Comparison of ENCODE assay signal across 8 cellular contexts in genomic region chr1:119647228-119647733, GRCh38. TPM values are rescaled to one million over a fixed set of nuclear protein-coding genes. Genes with fewer than 3 reads are reported as not detected.
DNase-seq lines count a peak whose midpoint lies in the region; TF ChIP-seq lines count a peak whose summit lies in the region.

No MANE protein-coding gene starts in this region.

- CTCF ChIA-PET in A673 (lab: Charles Lee), result interaction anchor here (1.5 to 1.7 kb wide), 2 partner anchors 27 to 29 kb away, joined by 6 to 7 read pairs; no protein-coding TSS in a partner anchor

- H3K27me3 ChIP-seq in A673 (replicated peaks; ENCODE audit: insufficient read depth, low read depth, low read length, poor library complexity) (peaks cover 3% of the 10 kb centered on the region), ascending aorta (no peaks in the 10 kb centered on the region), kidney epithelial cell (ENCODE audit: control insufficient read depth, insufficient read depth, low read length) (no peaks in the 10 kb centered on the region)

- POLR2A ChIA-PET in A673 (lab: Charles Lee; ENCODE audit: low non-redundant PET), result interaction anchor here (0.6 kb wide), 1 partner anchor 14 kb away, joined by 4 read pairs; no protein-coding TSS in a partner anchor

- H3K9me3 ChIP-seq in A673 (ENCODE audit: low read depth, low read length, poor library complexity, severe bottlenecking) (no peaks in the 10 kb centered on the region), ascending aorta (no peaks in the 10 kb centered on the region)

- BruUV-seq in A673 (replicated peaks; lab: Mats Ljungman, UMichigan), result no TSS peak

- DNase-seq in A673 (ENCODE audit: low spot score) (no peak), HCEC 1CT (peak; percentile 13), ascending aorta (ENCODE audit: low spot score in 2 of 2) (no peak), kidney epithelial cell (ENCODE audit: low read depth) (no peak), DMS153 (lab: John Stamatoyannopoulos, UW) (no peak), AG08396 (ENCODE audit: low spot score) (no peak), HT-29 (ENCODE audit: low spot score) (no peak)

- H3K4me1 ChIP-seq in A673 (ENCODE audit: insufficient read depth, low read length, poor library complexity, severe bottlenecking), result peaks cover 8% of the 10 kb centered on the region
- peaks cover 0 to 4% of the 10 kb centered on the region in 2 donors for H3K4me1 ChIP-seq in ascending aorta

- no peaks in the 10 kb centered on the region for H3K36me3 ChIP-seq in A673 (ENCODE audit: insufficient read depth, low read length, poor library complexity, severe bottlenecking)
- no peaks in the 10 kb centered on the region for H3K36me3 ChIP-seq in ascending aorta
- H3K36me3 ChIP-seq in kidney epithelial cell (ENCODE audit: control insufficient read depth, insufficient read depth, low read length), result no peaks in the 10 kb centered on the region

- TF ChIP-seq CTCF in A673 (conservative IDR thresholded peaks at IDR 0.05; ENCODE audit: low read depth, low read length), result no peak
- TF ChIP-seq CTCF in ascending aorta (IDR thresholded peaks at IDR 0.05), result peak in 1 of 3 experiments; percentile 9
- TF ChIP-seq CTCF in kidney epithelial cell (IDR thresholded peaks at IDR 0.05; ENCODE audit: insufficient read depth, low read length, poor library complexity, severe bottlenecking), result no peak

- intact Hi-C loops in A673 (cut with micrococcal nuclease; ENCODE audit: unreplicated experiment), result loop anchor here (2.0 kb wide), 1 partner anchor 20 kb away; no protein-coding TSS in a partner anchor
- intact Hi-C loops in ascending aorta (cut with DNase I), result no loop called here

- H3K27ac ChIP-seq in A673 (ENCODE audit: low read depth, low read length, poor library complexity, severe bottlenecking), result peak overlapping the region; percentile 80
- peak overlapping the region; percentile 87 to 95 for H3K27ac ChIP-seq in ascending aorta
- H3K27ac ChIP-seq in temporal lobe (ENCODE audit: low read depth, low read length), result peak overlapping the region; percentile 54

- H3K4me3 ChIP-seq in A673 (ENCODE audit: low read depth, low read length, poor library complexity, severe bottlenecking), result peak overlapping the region; percentile 74
- peak overlapping the region; percentile 90 to 96 for H3K4me3 ChIP-seq in ascending aorta
- H3K4me3 ChIP-seq in kidney epithelial cell (ENCODE audit: low read depth, low read length), result peak overlapping the region; percentile 82

RNA-seq across cellular contexts. Expression of gene ZNF697, which starts 0.8 kb away (rescaled TPM):
- total RNA-seq in A673 (2021), result 4.8 and 4.9 TPM in 2 replicates
- total RNA-seq in ascending aorta, result 0.11 TPM
- 22.4 and 23.7 TPM in 2 replicates for total RNA-seq in kidney epithelial cell
- total RNA-seq in temporal lobe, result 27.5 TPM
- total RNA-seq in HT-29 (2014; rRNA removed; shearing (Covaris generic)), result 1.3 and 1.8 TPM in 2 replicates
